Comparison of ENCODE assay signal across 13 cellular contexts in the genomic region with DNA sequence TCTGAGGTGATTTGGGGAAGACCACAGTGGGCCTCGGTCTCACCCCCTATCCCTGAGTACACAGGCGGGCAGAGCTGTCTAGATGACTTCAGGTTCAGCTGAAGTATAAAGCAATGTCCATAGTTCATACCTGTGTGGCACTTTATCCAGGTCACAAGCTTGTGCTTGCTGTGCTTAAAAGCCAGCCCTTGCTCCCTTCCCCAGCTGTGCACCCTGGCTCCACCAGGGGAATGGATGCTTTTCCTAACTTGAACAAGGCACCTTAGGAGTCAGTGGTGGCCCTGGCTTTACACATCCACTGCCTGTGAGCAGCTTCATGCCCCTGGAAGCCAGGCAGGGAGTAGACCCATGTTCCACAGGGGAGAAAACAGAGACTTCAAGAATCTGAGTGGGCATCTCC. TPM values are rescaled to one million over a fixed set of nuclear protein-coding genes. Genes with fewer than 3 reads are reported as not detected.
DNase-seq lines count a peak whose midpoint lies in the region; TF ChIP-seq lines count a peak whose summit lies in the region.
"Had no signal": no experiment of that assay in that cellular context is flagged by ENCODE, and none has a peak within 500 bp of the region (broad histone marks: within the 10 kb centered on the region; RNA-seq: fewer than 3 reads in every experiment).

No MANE protein-coding gene starts in this region.

- TF ChIP-seq POLR2A in spleen (IDR thresholded peaks at IDR 0.05): no peak

- H3K9me3 Mint-ChIP-seq in activated T-cell treated with anti-CD3 and anti-CD28 coated beads, Interleukin-2, amount 50 U/mL, for 24 hours: no peaks in the 10 kb centered on the region
- H3K9me3 Mint-ChIP-seq: CD4-positive, alpha-beta T cell had no signal

- no peaks in the 10 kb centered on the region for H4K20me1 ChIP-seq in MM.1S (ENCODE audit: insufficient read depth, low read length)

- no peak overlapping the region for H3K4me2 ChIP-seq in MM.1S (ENCODE audit: low read depth, low read length)

- H3K9ac ChIP-seq in MM.1S (ENCODE audit: low read length): no peak overlapping the region

- H3K4me3 ChIP-seq in spleen (no peak overlapping the region), MM.1S (ENCODE audit: low read length) (no peak overlapping the region)
- H3K4me3 ChIP-seq: BLaER1 treated with 17β-estradiol and CSF1 and Interleukin-3, amounts not matched to agents 10 nM and 100 nM had no signal

- H3K79me2 ChIP-seq in MM.1S (ENCODE audit: low read length): no peaks in the 10 kb centered on the region

- TF ChIP-seq CTCF in spleen (IDR thresholded peaks at IDR 0.05 in 8 of 11, conservative IDR thresholded peaks at IDR 0.05 in 3 of 11) (no peak), MM.1S (IDR thresholded peaks at IDR 0.05; ENCODE audit: low read length) (no peak)

- H3K36me3 ChIP-seq in spleen (no peaks in the 10 kb centered on the region), MM.1S (replicated peaks; ENCODE audit: insufficient read depth, low read length) (no peaks in the 10 kb centered on the region)
- H3K36me3 ChIP-seq: BLaER1 treated with 17β-estradiol and CSF1 and Interleukin-3, amounts not matched to agents 10 nM and 100 nM had no signal

- H3K27ac ChIP-seq in spleen (no peak overlapping the region), MM.1S (ENCODE audit: low read length) (no peak overlapping the region)
- H3K27ac ChIP-seq: BLaER1 treated with 17β-estradiol and CSF1 and Interleukin-3, amounts not matched to agents 10 nM and 100 nM had no signal

- H3K9me3 ChIP-seq in spleen (no peaks in the 10 kb centered on the region), MM.1S (replicated peaks; ENCODE audit: insufficient read depth, low read length) (no peaks in the 10 kb centered on the region)
- H3K9me3 ChIP-seq: BLaER1 treated with 17β-estradiol and CSF1 and Interleukin-3, amounts not matched to agents 10 nM and 100 nM had no signal

- peaks cover 9% of the 10 kb centered on the region for H3K27me3 Mint-ChIP-seq in activated T-cell treated with anti-CD3 and anti-CD28 coated beads, Interleukin-2, amount 50 U/mL, for 24 hours

- WGBS in spleen, 5 donors: 60 to 97% (median 79%) methylated on average over 1 to 2 of the region's 2 CpGs

- no peaks in the 10 kb centered on the region for H3K9me2 ChIP-seq in MM.1S (replicated peaks; ENCODE audit: insufficient read depth, low read length)

- peaks cover 5 to 24% (median 6%) of the 10 kb centered on the region in 6 donors for H3K4me1 ChIP-seq in spleen
- H3K4me1 ChIP-seq in MM.1S (ENCODE audit: low read length): no peaks in the 10 kb centered on the region

- no peaks in the 10 kb centered on the region for H3F3A ChIP-seq in MM.1S (ENCODE audit: insufficient read depth, low read length)

- H3K27me3 ChIP-seq in spleen (replicated peaks in 1 of 7) (peaks cover 0 to 20% (median 0%) of the 10 kb centered on the region in 7 donors), MM.1S (replicated peaks; ENCODE audit: insufficient read depth, low read length) (no peaks in the 10 kb centered on the region; the same call in 1 of the 2 replicates)

- peak; percentile 30 for DNase-seq in activated T-cell treated with anti-CD3 and anti-CD28 coated beads, Interleukin-2, amount 50 U/mL, for 24 hours
- DNase-seq in activated T-cell treated with anti-CD3 and anti-CD28 coated beads, Interleukin-2, amount 50 U/mL, for 48 hours: no peak
- DNase-seq in D341Med (ENCODE audit: low spot score) (peak; percentile 9), epidermal melanocyte (ENCODE audit: insufficient read length, low spot score) (peak; percentile 7), spleen (peak; percentile 59), MM.1S (no peak), amygdala (lab: John Stamatoyannopoulos, UW) (no peak), hippocampal formation (lab: John Stamatoyannopoulos, UW) (no peak)
- DNase-seq: AML-193; CD4-positive, alpha-beta T cell had no signal

- intact Hi-C loops in spleen (cut with DNase I; ENCODE audit: low total_unique reads): no loop called here

- H3K36me3 Mint-ChIP-seq in activated T-cell treated with anti-CD3 and anti-CD28 coated beads, Interleukin-2, amount 50 U/mL, for 24 hours (ENCODE audit: low read depth): no peaks in the 10 kb centered on the region

- H3K27ac Mint-ChIP-seq in activated T-cell treated with anti-CD3 and anti-CD28 coated beads, Interleukin-2, amount 50 U/mL, for 24 hours: no peak overlapping the region
- H3K27ac Mint-ChIP-seq: CD4-positive, alpha-beta T cell had no signal

- peaks cover 19% of the 10 kb centered on the region for H3K4me1 Mint-ChIP-seq in activated T-cell treated with anti-CD3 and anti-CD28 coated beads, Interleukin-2, amount 50 U/mL, for 24 hours (ENCODE audit: low read depth)

- no peak overlapping the region for H3K4me3 Mint-ChIP-seq in activated T-cell treated with anti-CD3 and anti-CD28 coated beads, Interleukin-2, amount 50 U/mL, for 24 hours
- H3K4me3 Mint-ChIP-seq: CD4-positive, alpha-beta T cell had no signal

- no peak overlapping the region for H2AFZ ChIP-seq in MM.1S (ENCODE audit: low read length)

RNA-seq across cellular contexts. Expression of a gene that starts 5.5 kb away (rescaled TPM):
- total RNA-seq in spleen: 1 to 10 TPM in 6 of 7 donors, under 1 TPM in 1; 0.44 to 3.2 (median 1.5) TPM
- 1 to 10 TPM in 2 of 3 donors, under 1 TPM in 1; 0.39 to 1.8 (median 1.0) TPM for polyA plus RNA-seq in spleen

RNA-seq across cellular contexts. Expression of a gene that starts 14.1 kb away (rescaled TPM):
- total RNA-seq in spleen: under 1 TPM in 1 of 7 donors, not detected in 6; 0.13 TPM
- under 1 TPM in 1 of 3 donors, not detected in 2; 0.03 TPM for polyA plus RNA-seq in spleen
- total RNA-seq: CD4-positive, alpha-beta T cell; Daoy; H4 had no signal

RNA-seq across cellular contexts. Expression of a gene that starts 36.8 kb away (rescaled TPM):
- total RNA-seq in spleen: 10 to 100 TPM; 31.4 to 52.3 (median 34.9) TPM
- polyA plus RNA-seq in spleen: 10 to 100 TPM; 25.3 to 35.7 (median 27.9) TPM

RNA-seq across cellular contexts. Expression of a gene that starts 57.3 kb away (rescaled TPM):
- total RNA-seq in spleen: 100 to 1,000 TPM in 2 of 7 donors, 10 to 100 TPM in 5; 73.8 to 110 (median 80.9) TPM
- 10 to 100 TPM; 28.7 to 42.5 (median 32.4) TPM for polyA plus RNA-seq in spleen

RNA-seq across cellular contexts. Expression of a gene that starts 57.5 kb away (rescaled TPM):
- 1 to 10 TPM; 2.0 to 7.8 (median 4.2) TPM for total RNA-seq in spleen
- 1 to 10 TPM; 2.7 to 4.7 (median 3.7) TPM for polyA plus RNA-seq in spleen

Comparison
In these comparisons a context has a peak if more than half of its experiments do, and no peak if none do; other contexts are left out.
1. DNase-seq: peak in activated T-cell treated with anti-CD3 and anti-CD28 coated beads, Interleukin-2, amount 50 U/mL, for 24 hours (single experiment), D341Med (single experiment), epidermal melanocyte (single experiment) and spleen (single experiment); none in activated T-cell treated with anti-CD3 and anti-CD28 coated beads, Interleukin-2, amount 50 U/mL, for 48 hours (0 of 2), MM.1S (single experiment), amygdala (0 of 56) and hippocampal formation (0 of 2).